ENCODE assay signal across 8 cellular contexts in the genomic region with DNA sequence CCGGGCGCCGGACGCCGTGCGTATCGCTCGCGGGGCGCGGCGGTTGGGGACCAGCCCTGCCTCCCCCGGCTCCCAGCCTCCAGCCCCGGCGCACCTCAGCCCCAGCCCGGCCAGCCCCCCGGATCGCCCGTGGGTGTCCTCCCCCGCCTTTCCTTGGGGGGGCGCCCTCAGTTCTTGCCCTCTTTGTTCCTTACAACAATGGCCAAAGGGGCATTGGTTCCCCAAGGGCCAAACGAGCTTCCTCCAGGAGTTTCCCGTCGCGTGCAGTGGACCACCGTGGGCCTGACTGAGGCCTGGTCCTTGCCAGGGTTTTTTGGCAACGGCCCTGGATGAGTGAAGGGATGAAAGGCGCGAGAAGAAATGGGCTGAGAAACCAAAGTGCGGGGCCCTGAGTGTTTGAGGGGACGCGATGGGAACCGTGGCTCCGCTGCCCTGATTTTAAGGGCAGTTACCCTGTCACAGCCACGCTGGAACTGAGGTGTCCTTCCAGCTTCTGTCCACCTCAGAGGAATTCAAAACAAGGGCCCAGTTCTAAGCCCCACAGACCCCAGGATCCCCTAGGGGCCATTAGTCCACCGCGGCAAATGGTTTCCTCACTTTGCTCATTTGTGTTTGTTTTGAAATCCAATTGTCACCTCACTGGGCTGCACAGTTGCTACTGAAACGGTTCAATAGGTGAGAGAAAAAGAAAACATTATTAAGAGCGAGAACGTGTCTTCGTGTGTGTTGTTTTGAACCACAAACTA.
A peak's percentile ranks its signal among the peaks of the same experiment; 100 is the strongest.
DNase-seq lines count a peak whose midpoint lies in the region; ATAC-seq lines count a peak whose summit lies in the region.

No MANE protein-coding gene starts in this region.

- peaks cover 9% of the 10 kb centered on the region for H3K4me1 Mint-ChIP-seq in T-helper 1 cell treated with Interleukin-12 subunit alpha and Interleukin-12 subunit beta and Interleukin-4 antibody, amounts not matched to agents 30 μg/mL and 1 μg/mL, for 36 hours (ENCODE audit: low read depth)

- H3K27me3 Mint-ChIP-seq in T-helper 1 cell treated with Interleukin-12 subunit alpha and Interleukin-12 subunit beta and Interleukin-4 antibody, amounts not matched to agents 30 μg/mL and 1 μg/mL, for 36 hours (ENCODE audit: low read depth): peaks cover 64% of the 10 kb centered on the region

- H3K9me3 Mint-ChIP-seq in T-helper 1 cell treated with Interleukin-12 subunit alpha and Interleukin-12 subunit beta and Interleukin-4 antibody, amounts not matched to agents 30 μg/mL and 1 μg/mL, for 36 hours: no peaks in the 10 kb centered on the region

- no peaks in the 10 kb centered on the region for H3K36me3 Mint-ChIP-seq in T-helper 1 cell treated with Interleukin-12 subunit alpha and Interleukin-12 subunit beta and Interleukin-4 antibody, amounts not matched to agents 30 μg/mL and 1 μg/mL, for 36 hours (ENCODE audit: low read depth)

- no peak for DNase-seq in T-helper 1 cell
- peak; percentile 25 to 37 for DNase-seq in activated CD4-positive, alpha-beta T cell treated with anti-CD3 and anti-CD28 coated beads, Interleukin-2, amount 50 U/mL, for 48 hours
- peak; percentile 56 for DNase-seq in glomerular visceral epithelial cell (ENCODE audit: extremely low spot score)
- peak; percentile 72 for DNase-seq in retina
- DNase-seq in midbrain (lab: John Stamatoyannopoulos, UW): no peak
- no peak for DNase-seq in NCI-H524 treated with DMSO at 0.1 percent for 48 hours (lab: John Stamatoyannopoulos, UW)

- H3K4me3 Mint-ChIP-seq in T-helper 1 cell treated with Interleukin-12 subunit alpha and Interleukin-12 subunit beta and Interleukin-4 antibody, amounts not matched to agents 30 μg/mL and 1 μg/mL, for 36 hours: peak overlapping the region; percentile 60

- no peak overlapping the region for H3K27ac Mint-ChIP-seq in T-helper 1 cell treated with Interleukin-12 subunit alpha and Interleukin-12 subunit beta and Interleukin-4 antibody, amounts not matched to agents 30 μg/mL and 1 μg/mL, for 36 hours

- no peak for ATAC-seq in GM21717 (IDR thresholded peaks at IDR 0.05; ENCODE audit: unreplicated experiment)

Comparison
In these comparisons a context has a peak if more than half of its experiments do, and no peak if none do; other contexts are left out.
1. DNase-seq: peak in activated CD4-positive, alpha-beta T cell treated with anti-CD3 and anti-CD28 coated beads, Interleukin-2, amount 50 U/mL, for 48 hours (2 of 2), glomerular visceral epithelial cell (single experiment) and retina (single experiment); none in T-helper 1 cell (0 of 5), midbrain (single experiment) and NCI-H524 treated with DMSO at 0.1 percent for 48 hours (single experiment).